18 cellular contexts compared by ENCODE assay signal in genomic region chr10:92177546-92177945, GRCh38.
DNase-seq lines count a peak whose midpoint lies in the region; FAIRE-seq and TF ChIP-seq lines count a peak whose summit lies in the region.
"Had no signal": no experiment of that assay in that cellular context is flagged by ENCODE, and none has a peak within 500 bp of the region (broad histone marks: within the 10 kb centered on the region; RNA-seq: fewer than 3 reads in every experiment).

No MANE protein-coding gene starts in this region.

- TF ChIP-seq CTCF in fibroblast of the aortic adventitia (IDR thresholded peaks at IDR 0.05; ENCODE audit: insufficient read depth, low read length): no peak
- TF ChIP-seq CTCF in stomach (IDR thresholded peaks at IDR 0.05): no peak

- peaks cover 0 to 12% (median 0%) of the 10 kb centered on the region in 4 donors for H3K4me1 ChIP-seq in stomach

- intact Hi-C loops in stomach (cut with DNase I; ENCODE audit: low total_unique reads): no loop called here

- no peak for TF ChIP-seq POLR2A in stomach (IDR thresholded peaks at IDR 0.05)

- H3K9me3 ChIP-seq in stomach: no peaks in the 10 kb centered on the region

- peaks cover 0 to 16% (median 4%) of the 10 kb centered on the region in 4 donors for H3K36me3 ChIP-seq in stomach

- CTCF ChIA-PET in HEK293T (lab: Yijun Ruan, JAX): no interaction called here

- H3K4me3 ChIP-seq in fibroblast of the aortic adventitia (ENCODE audit: low read depth, low read length): no peak overlapping the region
- H3K4me3 ChIP-seq in stomach: no peak overlapping the region
- H3K4me3 ChIP-seq: BLaER1 treated with 17β-estradiol and CSF1 and Interleukin-3, amounts not matched to agents 10 nM and 100 nM; GM23248 had no signal

- peak; percentile 27 for DNase-seq in EH (ENCODE audit: low read depth)
- no peak for DNase-seq in GM19239 (ENCODE audit: insufficient read length, low spot score)
- DNase-seq in cerebellar cortex (ENCODE audit: low spot score): peak; percentile 37
- DNase-seq in fibroblast of the aortic adventitia (ENCODE audit: low read depth): peak; percentile 13
- DNase-seq in HEK293T (ENCODE audit: extremely low spot score): no peak
- DNase-seq in stomach: no peak
- no peak for DNase-seq in dermis blood vessel endothelial cell
- DNase-seq: ACHN; Calu3; CD4-positive, CD25-positive, alpha-beta regulatory T cell; DMS 273 treated with DMSO at 0.1 percent for 48 hours; GDM1; GM23248 had no signal

- no peak for TF ChIP-seq EP300 in stomach (IDR thresholded peaks at IDR 0.05)

- no peak overlapping the region for H3K27ac ChIP-seq in stomach
- H3K27ac ChIP-seq: BLaER1 treated with 17β-estradiol and CSF1 and Interleukin-3, amounts not matched to agents 10 nM and 100 nM; GM23248 had no signal

- no peaks in the 10 kb centered on the region for H3K27me3 ChIP-seq in stomach
- H3K27me3 ChIP-seq: BLaER1 treated with 17β-estradiol and CSF1 and Interleukin-3, amounts not matched to agents 10 nM and 100 nM had no signal

- FAIRE-seq in GM19239 (lab: Jason Lieb, UNC): peak; percentile 11
- FAIRE-seq: GM12892, H54, HepG2, HTR-8/SVneo had no signal

- POLR2A ChIA-PET in HEK293T (lab: Yijun Ruan, JAX): no interaction called here

- 83 to 94% (median 90%) methylated on average over 1 of the region's 1 CpG for WGBS in stomach, 5 donors

TF ChIP-seq in HEK293T, 16 proteins besides CTCF, POLR2A, EP300 and RAD21:
- TF ChIP-seq ARNT (IDR thresholded peaks at IDR 0.05) (no peak), TARDBP (IDR thresholded peaks at IDR 0.05) (no peak), L3MBTL2 (conservative IDR thresholded peaks at IDR 0.05) (no peak), HDGF (IDR thresholded peaks at IDR 0.05; ENCODE audit: borderline replicate concordance) (no peak), FOXA1 (IDR thresholded peaks at IDR 0.05) (no peak), NFRKB (IDR thresholded peaks at IDR 0.05) (no peak), FOXM1 (IDR thresholded peaks at IDR 0.05; ENCODE audit: borderline replicate concordance) (no peak)

Comparison
In these comparisons a context has a peak if more than half of its experiments do, and no peak if none do; other contexts are left out.
1. DNase-seq: peak in EH (single experiment), cerebellar cortex (single experiment) and fibroblast of the aortic adventitia (single experiment); none in GM19239 (single experiment), HEK293T (single experiment), stomach (single experiment) and dermis blood vessel endothelial cell (single experiment).